Comparison of ENCODE assay signal across 15 cellular contexts in the genomic region with DNA sequence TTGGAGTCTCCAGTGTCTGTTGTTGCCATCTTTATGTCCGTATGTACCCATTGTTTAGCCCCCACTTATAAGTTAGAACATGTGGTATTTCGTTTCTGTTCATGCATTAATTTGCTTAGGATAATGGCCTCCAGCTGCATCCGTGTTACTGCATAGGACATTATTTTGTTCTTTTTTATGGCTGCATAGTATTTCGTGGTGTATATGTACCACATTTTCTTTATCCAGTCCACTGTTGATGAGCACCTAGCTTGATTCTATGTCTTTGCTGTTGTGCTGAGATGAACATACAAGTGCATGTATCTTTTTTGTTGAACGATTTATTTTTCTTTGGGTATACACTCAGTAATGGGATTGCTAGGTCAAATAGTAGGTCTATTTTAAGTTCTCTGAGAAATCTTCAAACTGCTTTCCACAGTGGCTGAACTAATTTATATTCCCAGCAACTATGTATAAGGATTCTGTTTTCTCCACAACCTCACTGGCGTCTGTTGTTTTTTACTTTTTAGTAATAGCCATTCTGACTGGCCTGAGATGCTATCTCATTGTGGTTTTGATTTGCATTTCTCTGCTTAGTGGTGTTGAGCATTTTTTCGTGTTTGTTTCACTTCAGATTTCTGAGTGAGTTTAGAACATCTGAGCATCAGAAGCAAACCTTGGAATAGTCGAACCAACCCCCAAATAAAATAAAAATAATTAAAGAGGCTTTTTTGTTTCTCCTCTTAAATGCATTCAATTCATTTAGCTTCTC.
DNase-seq lines count a peak whose midpoint lies in the region; ATAC-seq, FAIRE-seq and TF ChIP-seq lines count a peak whose summit lies in the region.
"Had no signal": no experiment of that assay in that cellular context is flagged by ENCODE, and none has a peak within 500 bp of the region (broad histone marks: within the 10 kb centered on the region; RNA-seq: fewer than 3 reads in every experiment).

No MANE protein-coding gene starts in this region.

- H3K27me3 ChIP-seq in body of pancreas (no peaks in the 10 kb centered on the region), upper lobe of left lung (no peaks in the 10 kb centered on the region)
- no peaks in the 10 kb centered on the region for H3K27me3 ChIP-seq in CD4-positive, alpha-beta T cell (ENCODE audit: control insufficient read depth, insufficient read depth, low read length)
- H3K27me3 ChIP-seq: colonic mucosa, right lobe of liver, thyroid gland had no signal

- ATAC-seq in GM19467 (IDR thresholded peaks at IDR 0.05; ENCODE audit: unreplicated experiment) (peak; percentile 79), HG02840 (IDR thresholded peaks at IDR 0.05; ENCODE audit: low FRiP score, unreplicated experiment) (peak; percentile 63), HG03520 (IDR thresholded peaks at IDR 0.05; ENCODE audit: unreplicated experiment) (peak; percentile 77), body of pancreas (no peak), upper lobe of left lung (ENCODE audit: low FRiP score in 2 of 2) (no peak)
- ATAC-seq in CD4-positive, alpha-beta T cell (ENCODE audit: poor library complexity): no peak
- ATAC-seq: right lobe of liver had no signal

- DNase-seq in GM12891 (ENCODE audit: insufficient read length, low spot score) (no peak), body of pancreas (no peak), G401 (ENCODE audit: low spot score) (no peak), upper lobe of left lung (no peak)
- no peak for DNase-seq in CD4-positive, alpha-beta T cell
- DNase-seq: activated CD4-positive, alpha-beta T cell treated with anti-CD3 and anti-CD28 coated beads, Interleukin-2, amount 10 ng/mL, durations not matched to agents 24 days and 14 days; activated naive CD4-positive, alpha-beta T cell; colonic mucosa; kidney; NCI-H1436 treated with DMSO at 0.1 percent for 48 hours; right lobe of liver; thyroid gland had no signal

- H3K4me1 ChIP-seq in body of pancreas: no peaks in the 10 kb centered on the region
- no peaks in the 10 kb centered on the region for H3K4me1 ChIP-seq in upper lobe of left lung
- H3K4me1 ChIP-seq: colonic mucosa, right lobe of liver had no signal

- no peak overlapping the region for H3K27ac Mint-ChIP-seq in CD4-positive, alpha-beta T cell
- H3K27ac Mint-ChIP-seq: activated CD4-positive, alpha-beta T cell treated with anti-CD3 and anti-CD28 coated beads, Interleukin-2, amount 10 ng/mL, durations not matched to agents 24 days and 14 days had no signal

- H3K36me3 Mint-ChIP-seq in CD4-positive, alpha-beta T cell (ENCODE audit: low read depth): no peaks in the 10 kb centered on the region

- CTCF ChIA-PET in CD4-positive, alpha-beta T cell (lab: Charles Lee): no interaction called here

- TF ChIP-seq CTCF in body of pancreas (IDR thresholded peaks at IDR 0.05) (no peak), upper lobe of left lung (IDR thresholded peaks at IDR 0.05) (no peak)
- TF ChIP-seq CTCF in CD4-positive, alpha-beta T cell (IDR thresholded peaks at IDR 0.05): no peak

- in situ Hi-C loops in G401 (cut with HindIII; ENCODE audit: low sequenced_read_pairs): no loop called here

- H3K36me3 ChIP-seq in body of pancreas (replicated peaks in 1 of 2; ENCODE audit: insufficient read depth in 1 of 2, low read depth in 2 of 2): no peaks in the 10 kb centered on the region
- H3K36me3 ChIP-seq in upper lobe of left lung: no peaks in the 10 kb centered on the region
- H3K36me3 ChIP-seq: colonic mucosa, right lobe of liver, thyroid gland had no signal

- H3K27me3 Mint-ChIP-seq in CD4-positive, alpha-beta T cell: no peaks in the 10 kb centered on the region
- H3K27me3 Mint-ChIP-seq: activated CD4-positive, alpha-beta T cell treated with anti-CD3 and anti-CD28 coated beads, Interleukin-2, amount 10 ng/mL, durations not matched to agents 24 days and 14 days had no signal

- no peak overlapping the region for H3K27ac ChIP-seq in body of pancreas
- H3K27ac ChIP-seq in upper lobe of left lung: no peak overlapping the region
- no peak overlapping the region for H3K27ac ChIP-seq in CD4-positive, alpha-beta T cell (ENCODE audit: low read depth, low read length)
- H3K27ac ChIP-seq: colonic mucosa, right lobe of liver, thyroid gland had no signal

- POLR2A ChIA-PET in CD4-positive, alpha-beta T cell (lab: Charles Lee): no interaction called here

- TF ChIP-seq EP300 in upper lobe of left lung (IDR thresholded peaks at IDR 0.05): no peak

- H3K9me3 Mint-ChIP-seq in CD4-positive, alpha-beta T cell: no peaks in the 10 kb centered on the region
- H3K9me3 Mint-ChIP-seq: activated CD4-positive, alpha-beta T cell treated with anti-CD3 and anti-CD28 coated beads, Interleukin-2, amount 10 ng/mL, durations not matched to agents 24 days and 14 days had no signal

- WGBS in body of pancreas, 2 donors: 84 to 88% methylated on average over 8 of the region's 8 CpGs
- WGBS in upper lobe of left lung, 2 donors: 86 to 90% methylated on average over 8 of the region's 8 CpGs

- no peaks in the 10 kb centered on the region for H3K9me3 ChIP-seq in body of pancreas
- no peaks in the 10 kb centered on the region for H3K9me3 ChIP-seq in upper lobe of left lung
- no peaks in the 10 kb centered on the region for H3K9me3 ChIP-seq in CD4-positive, alpha-beta T cell (ENCODE audit: control insufficient read depth, low read length)
- H3K9me3 ChIP-seq: colonic mucosa, right lobe of liver, thyroid gland had no signal

- TF ChIP-seq POLR2A in GM12891 (IDR thresholded peaks at IDR 0.05; ENCODE audit: low read depth, low read length): no peak
- no peak for TF ChIP-seq POLR2A in body of pancreas (IDR thresholded peaks at IDR 0.05)
- no peak for TF ChIP-seq POLR2A in upper lobe of left lung (IDR thresholded peaks at IDR 0.05)

- no peak overlapping the region for H3K4me3 ChIP-seq in body of pancreas
- no peak overlapping the region for H3K4me3 ChIP-seq in upper lobe of left lung
- H3K4me3 ChIP-seq: colonic mucosa, right lobe of liver, thyroid gland had no signal

- H3K4me1 Mint-ChIP-seq in CD4-positive, alpha-beta T cell (ENCODE audit: low read depth): no peaks in the 10 kb centered on the region
- H3K4me1 Mint-ChIP-seq: activated CD4-positive, alpha-beta T cell treated with anti-CD3 and anti-CD28 coated beads, Interleukin-2, amount 10 ng/mL, durations not matched to agents 24 days and 14 days had no signal

- peak; percentile 69 for FAIRE-seq in GM12891 (lab: Jason Lieb, UNC)
- FAIRE-seq: kidney had no signal

- no peak overlapping the region for H3K4me3 Mint-ChIP-seq in CD4-positive, alpha-beta T cell
- H3K4me3 Mint-ChIP-seq: activated CD4-positive, alpha-beta T cell treated with anti-CD3 and anti-CD28 coated beads, Interleukin-2, amount 10 ng/mL, durations not matched to agents 24 days and 14 days had no signal

- intact Hi-C loops in body of pancreas (cut with DNase I): no loop called here
- intact Hi-C loops in CD4-positive, alpha-beta T cell (cut with DNase I, micrococcal nuclease): no loop called here

TF ChIP-seq in GM12891, 5 proteins besides CTCF, POLR2A, EP300 and RAD21:
- TF ChIP-seq POLR2AphosphoS5 (IDR thresholded peaks at IDR 0.05; ENCODE audit: low read depth, low read length) (no peak), TAF1 (IDR thresholded peaks at IDR 0.05; ENCODE audit: low read depth, low read length) (no peak), POU2F2 (IDR thresholded peaks at IDR 0.05; ENCODE audit: low read depth, low read length) (peak; percentile 62; the same call in 1 of the 2 replicates), SPI1 (IDR thresholded peaks at IDR 0.05; ENCODE audit: low read depth, low read length) (0 out of 2 replicates have a peak, but pooled peaks have one; percentile 2), PAX5 (IDR thresholded peaks at IDR 0.05; ENCODE audit: insufficient read depth, low read length, severe bottlenecking) (no peak)

Comparison
In these comparisons a context has a peak if more than half of its experiments do, and no peak if none do; other contexts are left out.
1. ATAC-seq: peak in GM19467 (single experiment), HG02840 (single experiment) and HG03520 (single experiment); none in body of pancreas (single experiment), upper lobe of left lung (0 of 2) and CD4-positive, alpha-beta T cell (single experiment).